Comparison of ENCODE assay signal across 1 cellular context in genomic region chr7:130488376-130489139, GRCh38.
A peak's percentile ranks its signal among the peaks of the same experiment; 100 is the strongest.
TF ChIP-seq lines count a peak whose summit lies in the region.

No MANE protein-coding gene starts in this region.

TF ChIP-seq in K562, 482 proteins besides CTCF, POLR2A, EP300 and RAD21:
- TF ChIP-seq HDAC6 (IDR thresholded peaks at IDR 0.05; ENCODE audit: low read depth, low read length) (peak; percentile 32; the same call in 1 of the 2 replicates), MEIS2 (IDR thresholded peaks at IDR 0.05; ENCODE audit: partially characterized antibody) (peak; percentile 5), BHLHE40 (IDR thresholded peaks at IDR 0.05; ENCODE audit: low read length) (no peak)
